ENCODE assay signal across 23 cellular contexts in the genomic region with DNA sequence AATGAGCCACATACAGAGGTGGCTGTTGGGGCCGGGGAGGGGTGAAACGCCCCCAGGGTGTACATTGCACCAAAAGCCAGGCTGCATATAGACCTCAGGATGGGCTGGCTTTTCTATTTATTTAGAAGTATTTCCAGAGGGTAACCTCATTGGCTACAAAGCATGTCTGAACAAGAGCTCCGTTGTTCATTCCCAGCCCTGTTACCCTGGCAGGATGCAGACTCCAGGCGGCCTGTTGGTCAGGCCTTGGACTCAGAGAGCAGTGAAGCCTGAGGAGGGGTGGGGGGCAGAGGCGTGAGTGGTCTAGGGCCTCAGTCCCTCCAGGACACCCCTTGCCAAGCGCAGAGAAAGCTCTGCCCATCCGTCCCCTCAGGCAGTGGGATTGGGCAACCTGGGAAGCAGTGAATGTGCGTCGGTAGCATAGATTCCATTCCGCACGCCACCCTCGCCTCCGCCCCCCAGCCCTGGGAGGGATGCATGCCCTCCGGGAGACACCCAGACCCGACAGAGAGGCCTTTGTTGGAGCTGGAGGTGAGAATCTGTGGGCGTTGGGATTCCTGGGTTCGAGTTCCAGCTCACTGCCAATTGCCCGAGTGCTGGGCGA. TPM values are rescaled to one million over a fixed set of nuclear protein-coding genes. Genes with fewer than 3 reads are reported as not detected.
A peak's percentile ranks its signal among the peaks of the same experiment; 100 is the strongest.
DNase-seq lines count a peak whose midpoint lies in the region; ATAC-seq and TF ChIP-seq lines count a peak whose summit lies in the region.
"Had no signal": no experiment of that assay in that cellular context is flagged by ENCODE, and none has a peak within 500 bp of the region (broad histone marks: within the 10 kb centered on the region; RNA-seq: fewer than 3 reads in every experiment).

No MANE protein-coding gene starts in this region.

- H2BK120ac ChIP-seq in trophoblast cell (ENCODE audit: insufficient read depth, low read length, poor library complexity) = no peak overlapping the region

- no peak overlapping the region for H2BK5ac ChIP-seq in trophoblast cell (ENCODE audit: low read depth, low read length, poor library complexity)

- H2AFZ ChIP-seq in GM23338 = no peak overlapping the region
- no peak overlapping the region for H2AFZ ChIP-seq in trophoblast cell (ENCODE audit: insufficient read depth, low read length, poor library complexity)

- peak overlapping the region; percentile 12 for H3K4ac ChIP-seq in trophoblast cell (ENCODE audit: low read depth, low read length)

- DNase-seq in GM23338 (ENCODE audit: low spot score) (no peak), WTC11 (ENCODE audit: low spot score) (no peak), foreskin melanocyte (peak; percentile 82), trophoblast cell (peak; percentile 82 to 93), AML-193 (lab: John Stamatoyannopoulos, UW) (no peak), HT-29 (ENCODE audit: low spot score) (no peak), kidney tubule cell (ENCODE audit: low spot score) (no peak)
- DNase-seq: activated CD4-positive, alpha-beta memory T cell treated with anti-CD3 and anti-CD28 coated beads, Interleukin-2, amount 10 ng/mL, durations not matched to agents 7 days and 5 days; activated CD4-positive, CD25-positive, alpha-beta regulatory T cell; activated naive CD4-positive, alpha-beta T cell; central memory CD4-positive, alpha-beta T cell; GF-D8; GOT3; left ventricle myocardium inferior; NCI-H1105; NCI-H2107; NCI-H510A; occipital lobe; T-helper 9 cell had no signal

- H3K9ac ChIP-seq in trophoblast cell (ENCODE audit: low read length) = no peak overlapping the region

- peaks cover 84% of the 10 kb centered on the region for H4K20me1 ChIP-seq in GM23338 (replicated peaks; ENCODE audit: insufficient read depth)

- H3K4me1 ChIP-seq in GM23338 (ENCODE audit: insufficient read depth) (peaks cover 50% of the 10 kb centered on the region), trophoblast cell (ENCODE audit: control insufficient read depth in 1 of 2, insufficient read depth in 2 of 2, low read length in 2 of 2) (peaks cover 29 to 41% of the 10 kb centered on the region in 2 experiments)

- H3K27me3 ChIP-seq in GM23338 (ENCODE audit: insufficient read depth) (no peaks in the 10 kb centered on the region), trophoblast cell (ENCODE audit: insufficient read depth, low read length) (no peaks in the 10 kb centered on the region)
- H3K27me3 ChIP-seq: right atrium auricular region had no signal

- peaks cover 13% of the 10 kb centered on the region; the same call in 1 of the 2 replicates for H3F3A ChIP-seq in GM23338 (replicated peaks; ENCODE audit: low read depth)

- H3K79me1 ChIP-seq in trophoblast cell (ENCODE audit: low read length) = peaks cover 14% of the 10 kb centered on the region

- no peak overlapping the region for H3K23ac ChIP-seq in trophoblast cell (ENCODE audit: low read length)

- no peak overlapping the region for H4K8ac ChIP-seq in trophoblast cell (ENCODE audit: low read depth, low read length)

- no CpG with 5 or more reads among the region's 19 CpGs for WGBS in trophoblast cell (ENCODE audit: extremely low coverage, insufficient coverage, insufficient read length)

- H3K9me2 ChIP-seq in GM23338 (ENCODE audit: insufficient read depth) = 0 out of 2 replicates have a peak, but pooled peaks cover 7% of the 10 kb centered on the region

- no peak overlapping the region for H2BK12ac ChIP-seq in trophoblast cell (ENCODE audit: low read length)

- peaks cover 14% of the 10 kb centered on the region for H3K27me3 Mint-ChIP-seq in GM23338 (ENCODE audit: insufficient read depth, low read depth, poor library complexity)
- no peaks in the 10 kb centered on the region for H3K27me3 Mint-ChIP-seq in WTC11 (ENCODE audit: low read depth)

- no peak overlapping the region for H4K12ac ChIP-seq in trophoblast cell (ENCODE audit: low read depth, low read length)

- no peak overlapping the region for H2AK5ac ChIP-seq in trophoblast cell (ENCODE audit: low read length)

- no peak overlapping the region for H3K4me3 ChIP-seq in GM23338
- H3K4me3 ChIP-seq in trophoblast cell (ENCODE audit: low read depth, low read length) = peak overlapping the region; percentile 12
- H3K4me3 ChIP-seq: left ventricle myocardium inferior, right atrium auricular region had no signal

- peak overlapping the region; percentile 72; the same call in 1 of the 2 replicates for H3K27ac ChIP-seq in GM23338 (ENCODE audit: low read depth)
- peak overlapping the region; percentile 28 for H3K27ac ChIP-seq in trophoblast cell (ENCODE audit: low read depth, low read length)
- H3K27ac ChIP-seq: left ventricle myocardium inferior, right atrium auricular region had no signal

- TF ChIP-seq CTCF in GM23338 (conservative IDR thresholded peaks at IDR 0.05; ENCODE audit: low read depth in 2 of 2) (no peak), WTC11 (IDR thresholded peaks at IDR 0.05) (no peak)

- peak overlapping the region; percentile 1 for H3K18ac ChIP-seq in trophoblast cell (ENCODE audit: low read length)

- POLR2A ChIA-PET in WTC11 (lab: Charles Lee) = no interaction called here

- H4K91ac ChIP-seq in trophoblast cell (ENCODE audit: low read depth, low read length) = peak overlapping the region; percentile 53

- CTCF ChIA-PET in WTC11 (lab: Charles Lee) = no interaction called here

- H3K4me1 Mint-ChIP-seq in GM23338 = peaks cover 58% of the 10 kb centered on the region
- H3K4me1 Mint-ChIP-seq in WTC11 = peaks cover 58% of the 10 kb centered on the region
- H3K4me1 Mint-ChIP-seq: activated CD4-positive, alpha-beta memory T cell treated with anti-CD3 and anti-CD28 coated beads, Interleukin-2, amount 10 ng/mL, durations not matched to agents 7 days and 5 days had no signal

- H3K36me3 ChIP-seq in GM23338 (ENCODE audit: insufficient read depth) (no peaks in the 10 kb centered on the region; the same call in 1 of the 2 replicates), trophoblast cell (ENCODE audit: control insufficient read depth in 1 of 2, insufficient read depth in 2 of 2, low read length in 2 of 2) (peaks cover 8 to 10% of the 10 kb centered on the region in 2 experiments)
- H3K36me3 ChIP-seq: left ventricle myocardium inferior, right atrium auricular region had no signal

- peaks cover 100% of the 10 kb centered on the region for H3K79me2 ChIP-seq in GM23338 (replicated peaks; ENCODE audit: insufficient read depth)
- H3K79me2 ChIP-seq in trophoblast cell (ENCODE audit: control insufficient read depth, insufficient read depth, low read length, poor library complexity) = peaks cover 21% of the 10 kb centered on the region

- H3K4me2 ChIP-seq in GM23338 = no peak overlapping the region
- H3K4me2 ChIP-seq in trophoblast cell (ENCODE audit: low read length) = no peak overlapping the region

- no peak overlapping the region for H3K14ac ChIP-seq in trophoblast cell (ENCODE audit: low read length)

- H3K9me3 Mint-ChIP-seq in GM23338 (no peaks in the 10 kb centered on the region), WTC11 (no peaks in the 10 kb centered on the region)
- H3K9me3 Mint-ChIP-seq: activated CD4-positive, alpha-beta memory T cell treated with anti-CD3 and anti-CD28 coated beads, Interleukin-2, amount 10 ng/mL, durations not matched to agents 7 days and 5 days; CD14-positive monocyte; stimulated activated effector memory CD8-positive, alpha-beta T cell treated with anti-CD3 and anti-CD28 coated beads, Interleukin-12 subunit alpha, Interleukin-12 subunit beta, amount 100 ng/mL, for 72 hours had no signal

- H3K36me3 Mint-ChIP-seq in GM23338 (ENCODE audit: low read depth) (peaks cover 29% of the 10 kb centered on the region), WTC11 (peaks cover 12% of the 10 kb centered on the region; the same call in 1 of the 2 replicates)
- H3K36me3 Mint-ChIP-seq: stimulated activated effector memory CD8-positive, alpha-beta T cell treated with anti-CD3 and anti-CD28 coated beads, Interleukin-12 subunit alpha, Interleukin-12 subunit beta, amount 100 ng/mL, for 72 hours had no signal

- no peak overlapping the region for H3K27ac Mint-ChIP-seq in GM23338
- peak overlapping the region; percentile 27; the same call in 1 of the 2 replicates for H3K27ac Mint-ChIP-seq in WTC11
- H3K27ac Mint-ChIP-seq: activated CD4-positive, alpha-beta memory T cell treated with anti-CD3 and anti-CD28 coated beads, Interleukin-2, amount 10 ng/mL, durations not matched to agents 7 days and 5 days; CD14-positive monocyte; stimulated activated effector memory CD8-positive, alpha-beta T cell treated with anti-CD3 and anti-CD28 coated beads, Interleukin-12 subunit alpha, Interleukin-12 subunit beta, amount 100 ng/mL, for 72 hours had no signal

- no peak overlapping the region for H3K4me3 Mint-ChIP-seq in GM23338
- H3K4me3 Mint-ChIP-seq in WTC11 = no peak overlapping the region
- H3K4me3 Mint-ChIP-seq: activated CD4-positive, alpha-beta memory T cell treated with anti-CD3 and anti-CD28 coated beads, Interleukin-2, amount 10 ng/mL, durations not matched to agents 7 days and 5 days; CD14-positive monocyte; stimulated activated effector memory CD8-positive, alpha-beta T cell treated with anti-CD3 and anti-CD28 coated beads, Interleukin-12 subunit alpha, Interleukin-12 subunit beta, amount 100 ng/mL, for 72 hours had no signal

- ATAC-seq in GM23338 = no peak
- no peak for ATAC-seq in WTC11
- no peak for ATAC-seq in HG02642 (IDR thresholded peaks at IDR 0.05; ENCODE audit: poor library complexity, unreplicated experiment)
- ATAC-seq: stimulated activated effector memory CD8-positive, alpha-beta T cell treated with anti-CD3 and anti-CD28 coated beads, Interleukin-12 subunit alpha, Interleukin-12 subunit beta, amount 100 ng/mL, for 72 hours had no signal

- no peaks in the 10 kb centered on the region for H3K9me3 ChIP-seq in trophoblast cell (ENCODE audit: insufficient read depth, low read depth, low read length)
- H3K9me3 ChIP-seq: left ventricle myocardium inferior, right atrium auricular region had no signal

TF ChIP-seq in GM23338, 12 proteins besides CTCF, POLR2A, EP300 and RAD21 (continues in another document):
- TF ChIP-seq EZH2 (IDR thresholded peaks at IDR 0.05; ENCODE audit: low read depth, unreplicated experiment) = no peak

TF ChIP-seq in WTC11, 78 proteins besides CTCF, POLR2A, EP300 and RAD21:
- TF ChIP-seq ZBTB21 (CRISPR knock-in tag; IDR thresholded peaks at IDR 0.05; ENCODE audit: borderline replicate concordance) (0 out of 2 replicates have a peak, but pooled peaks have one; percentile 46), ZNF138 (CRISPR knock-in tag; conservative IDR thresholded peaks at IDR 0.05) (0 out of 2 replicates have a peak, but pooled peaks have one; percentile 25), SOX15 (CRISPR knock-in tag; IDR thresholded peaks at IDR 0.05) (no peak)

RNA-seq across cellular contexts. Expression of gene TCF7L2, which starts 41.9 kb away (rescaled TPM):
- 27.0 and 32.2 TPM in 2 replicates for total RNA-seq in GM23338 (2014; rRNA removed; shearing (Covaris generic))
- polyA plus RNA-seq in GM23338 (2016; fragmentation: Nextera tagmentation; extraction: Ambion mirVana) = 80.8 and 89.7 TPM in 2 replicates
- total RNA-seq in WTC11 (2021) = 44.5 to 51.4 TPM (median 51.1 TPM) in 3 replicates
- 83.7 and 89.6 TPM in 2 replicates for polyA plus RNA-seq in trophoblast cell (2013)
- total RNA-seq in HT-29 (2014; rRNA removed; shearing (Covaris generic)) = 13.8 and 16.5 TPM in 2 replicates

Comparison
In these comparisons a context has a peak if more than half of its experiments do, and no peak if none do; other contexts are left out.
1. DNase-seq: peak in foreskin melanocyte (single experiment) and trophoblast cell (2 of 2); none in GM23338 (single experiment), WTC11 (single experiment), AML-193 (0 of 2), HT-29 (single experiment) and kidney tubule cell (single experiment).